In genomic region chr22:42808516-42808915, GRCh38 we compare ENCODE assay signal across 18 cellular contexts. TPM values are rescaled to one million over a fixed set of nuclear protein-coding genes. Genes with fewer than 3 reads are reported as not detected.
DNase-seq lines count a peak whose midpoint lies in the region; ATAC-seq, FAIRE-seq and TF ChIP-seq lines count a peak whose summit lies in the region.
"Had no signal": no experiment of that assay in that cellular context is flagged by ENCODE, and none has a peak within 500 bp of the region (broad histone marks: within the 10 kb centered on the region; RNA-seq: fewer than 3 reads in every experiment).

No MANE protein-coding gene starts in this region.

- WGBS in HepG2 (ENCODE audit: low lambda C conversion rate): 100% methylated on average over 3 of the region's 3 CpGs
- WGBS in right lobe of liver (ENCODE audit: insufficient coverage, low coverage, low lambda C conversion rate, missing lambda C conversion rate): 60% methylated on average over 3 of the region's 3 CpGs

- in situ Hi-C loops in HepG2 (cut with HindIII; ENCODE audit: extremely low pct_ligation_motif_present, low pct_unique_long_range_greater_than_20kb): loop anchor here (5.0 kb wide), 1 partner anchor 49 kb away; the partner anchor contains the start of gene ARFGAP3

- no peak for DNase-seq in HepG2 (ENCODE audit: low spot score)
- no peak for DNase-seq in right lobe of liver
- peak; percentile 14 for DNase-seq in dermis blood vessel endothelial cell
- no peak for DNase-seq in GM19240 (ENCODE audit: insufficient read length, low spot score)
- no peak for DNase-seq in sciatic nerve (ENCODE audit: low spot score)
- no peak for DNase-seq in NCI-H2107 (lab: John Stamatoyannopoulos, UW)
- DNase-seq: DMS 273 treated with DMSO at 0.1 percent for 48 hours, GDM1, HFFc6, NCI-H1105, NCI-H1694, NCI-H69, SHP77 had no signal

- TF ChIP-seq POLR2A in HepG2 (IDR thresholded peaks at IDR 0.05; ENCODE audit: insufficient read depth in 1 of 2, low read depth in 2 of 2, low read length in 2 of 2) (no peak), right lobe of liver (IDR thresholded peaks at IDR 0.05) (no peak)

- H3K36me3 ChIP-seq in HepG2 (replicated peaks in 1 of 2; ENCODE audit: control insufficient read depth in 1 of 2, insufficient read depth in 2 of 2, low read length in 2 of 2): peaks cover 10 to 51% of the 10 kb centered on the region in 2 experiments
- peaks cover 0 to 35% (median 15%) of the 10 kb centered on the region in 4 donors for H3K36me3 ChIP-seq in right lobe of liver
- peaks cover 44% of the 10 kb centered on the region for H3K36me3 ChIP-seq in neutrophil

- CTCF ChIA-PET in HepG2 (lab: Yijun Ruan, JAX; ENCODE audit: low intra/inter-chr PET ratio, low total read pairs): no interaction called here

- BruUV-seq in HepG2 (replicated peaks; lab: Mats Ljungman, UMichigan): no TSS peak

- POLR2A ChIA-PET in HepG2 (lab: Yijun Ruan, JAX): no interaction called here

- TF ChIP-seq EP300 in HepG2 (IDR thresholded peaks at IDR 0.05; ENCODE audit: low read depth in 2 of 2, low read length in 2 of 2): no peak
- no peak for TF ChIP-seq EP300 in HepG2 (CRISPR knock-in tag; IDR thresholded peaks at IDR 0.05; ENCODE audit: borderline replicate concordance)

- TF ChIP-seq CTCF in HepG2 (CRISPR knock-in tag; IDR thresholded peaks at IDR 0.05): no peak
- no peak for TF ChIP-seq CTCF in right lobe of liver (IDR thresholded peaks at IDR 0.05)
- TF ChIP-seq CTCF in neutrophil (IDR thresholded peaks at IDR 0.05): no peak

- H3K9ac ChIP-seq in HepG2 (ENCODE audit: insufficient read depth, low read depth, low read length): no peak overlapping the region
- H3K9ac ChIP-seq: KMS-11 had no signal

- H3K27ac ChIP-seq in HepG2 (ENCODE audit: extremely low read length, insufficient read depth, low read length) (peak overlapping the region; percentile 19), right lobe of liver (no peak overlapping the region), neutrophil (peak overlapping the region; percentile 83)
- H3K27ac ChIP-seq: C4-2B, KMS-11 had no signal

- H2AFZ ChIP-seq in HepG2 (ENCODE audit: low read length): no peak overlapping the region

- H3K27me3 ChIP-seq in HepG2 (ENCODE audit: control insufficient read depth in 1 of 2, insufficient read depth in 2 of 2, low read length in 2 of 2) (no peaks in the 10 kb centered on the region), right lobe of liver (no peaks in the 10 kb centered on the region), neutrophil (no peaks in the 10 kb centered on the region)

- no peaks in the 10 kb centered on the region for H3K9me3 ChIP-seq in HepG2 (ENCODE audit: low read length)
- H3K9me3 ChIP-seq in right lobe of liver: no peaks in the 10 kb centered on the region
- H3K9me3 ChIP-seq in neutrophil: no peaks in the 10 kb centered on the region

- H3K79me2 ChIP-seq in HepG2 (ENCODE audit: insufficient read depth, low read length): no peaks in the 10 kb centered on the region

- H3K4me2 ChIP-seq in HepG2 (ENCODE audit: low read depth, low read length): no peak overlapping the region
- H3K4me2 ChIP-seq: KMS-11 had no signal

- no peak overlapping the region for H3K4me3 ChIP-seq in HepG2 (replicated peaks in 1 of 3; ENCODE audit: insufficient read depth in 1 of 3, low read depth in 2 of 3, low read length in 3 of 3)
- H3K4me3 ChIP-seq in right lobe of liver: no peak overlapping the region
- no peak overlapping the region for H3K4me3 ChIP-seq in neutrophil (ENCODE audit: low read depth in 1 of 2, low read length in 1 of 2)

- ATAC-seq in HepG2 (no peak), right lobe of liver (no peak), sciatic nerve (no peak)

- peaks cover 80% of the 10 kb centered on the region for H3K4me1 ChIP-seq in HepG2 (ENCODE audit: insufficient read depth, low read length)
- H3K4me1 ChIP-seq in right lobe of liver: peaks cover 0 to 49% (median 15%) of the 10 kb centered on the region in 4 donors
- H3K4me1 ChIP-seq in neutrophil (ENCODE audit: control insufficient read depth in 1 of 2, insufficient read depth in 1 of 2, low read depth in 1 of 2, low read length in 1 of 2): peaks cover 62 to 63% of the 10 kb centered on the region in 2 experiments

- no peak for FAIRE-seq in HepG2 (lab: Jason Lieb, UNC)
- FAIRE-seq: GM12891, H54 had no signal

- no peak for TF ChIP-seq RAD21 in HepG2 (CRISPR knock-in tag; IDR thresholded peaks at IDR 0.05)

- intact Hi-C loops in HepG2 (cut with micrococcal nuclease; ENCODE audit: unreplicated experiment) (loop anchor here (10.0 kb wide), 2 partner anchors 46 to 164 kb away; partner anchors contain the start of genes ARFGAP3, ATP5MGL and CYB5R3), right lobe of liver (cut with DNase I) (no loop called here), sciatic nerve (cut with DNase I) (no loop called here)

- no peaks in the 10 kb centered on the region for H4K20me1 ChIP-seq in HepG2 (ENCODE audit: insufficient read depth, low read length)

TF ChIP-seq in HepG2, 621 proteins besides CTCF, POLR2A, EP300 and RAD21:
- TF ChIP-seq KLF15 (CRISPR knock-in tag; IDR thresholded peaks at IDR 0.05; ENCODE audit: borderline replicate concordance) (no peak), RFX1 (IDR thresholded peaks at IDR 0.05) (no peak)

RNA-seq across cellular contexts. Expression of gene ARFGAP3, which starts 48.6 kb away (rescaled TPM):
- total RNA-seq in HepG2 (2016; rRNA removed; fragmentation: Illumina TruSeq; extraction: Trizol) (41.7 and 66.7 TPM in 2 replicates), right lobe of liver (10 to 100 TPM; 19.8 to 48.4 (median 30.4) TPM), dermis blood vessel endothelial cell (67.5 and 74.2 TPM in 2 replicates), sciatic nerve (46.8 TPM)
- total RNA-seq in HepG2 (2016; cell fraction: cytosol; rRNA removed; fragmentation: Illumina TruSeq; extraction: Trizol; ENCODE audit: low read depth): 9.5 and 13.8 TPM in 2 replicates
- 41.6 and 68.2 TPM in 2 replicates for total RNA-seq in HepG2 (2016; cell fraction: insoluble cytoplasmic fraction; rRNA removed; fragmentation: Illumina TruSeq; extraction: Trizol)
- 19.0 and 21.9 TPM in 2 replicates for total RNA-seq in HepG2 (2016; cell fraction: membrane; rRNA removed; fragmentation: Illumina TruSeq; extraction: Trizol)
- 26.8 and 27.4 TPM in 2 replicates for total RNA-seq in HepG2 (2016; cell fraction: nucleus; rRNA removed; fragmentation: Illumina TruSeq; extraction: Trizol)
- polyA plus RNA-seq in HepG2 (2011; rRNA removed): 51.0 and 61.6 TPM in 2 replicates
- polyA plus RNA-seq in HepG2 (2011; cell fraction: cytosol; rRNA removed): 42.3 and 50.3 TPM in 2 replicates
- polyA plus RNA-seq in HepG2 (2011; cell fraction: nucleus; rRNA removed): 41.8 and 43.9 TPM in 2 replicates
- 40.6 and 42.9 TPM in 2 replicates for polyA plus RNA-seq in HepG2 (2012)
- polyA plus RNA-seq in HepG2 (2016; cell fraction: cytosol; fragmentation: Illumina TruSeq; extraction: Trizol; ENCODE audit: low read depth): 3.0 and 3.1 TPM in 2 replicates
- polyA plus RNA-seq in HepG2 (2016; cell fraction: insoluble cytoplasmic fraction; fragmentation: Illumina TruSeq; extraction: Trizol; ENCODE audit: low read depth): 50.7 and 53.6 TPM in 2 replicates
- 7.0 and 7.1 TPM in 2 replicates for polyA plus RNA-seq in HepG2 (2016; cell fraction: membrane; fragmentation: Illumina TruSeq; extraction: Trizol; ENCODE audit: low read depth)
- 40.6 and 48.9 TPM in 2 replicates for polyA plus RNA-seq in HepG2 (2016; cell fraction: nucleus; fragmentation: Illumina TruSeq; extraction: Trizol; ENCODE audit: insufficient read depth, low read depth)
- polyA minus RNA-seq in HepG2 (2011; rRNA and poly(A)+ RNA removed; ENCODE audit: low replicate concordance): 16.2 and 65.9 TPM in 2 replicates
- polyA minus RNA-seq in HepG2 (2011; cell fraction: cytosol; rRNA and poly(A)+ RNA removed): 38.9 and 45.0 TPM in 2 replicates
- polyA minus RNA-seq in HepG2 (2011; cell fraction: nucleus; rRNA and poly(A)+ RNA removed): 43.4 and 53.0 TPM in 2 replicates

Comparison
In these comparisons a context has a peak if more than half of its experiments do, and no peak if none do; other contexts are left out.
1. H3K27ac ChIP-seq: peak in HepG2 (single experiment) and neutrophil (single experiment); none in right lobe of liver (0 of 3).